In genomic region chr16:48537909-48538745, GRCh38 we compare ENCODE assay signal across 12 cellular contexts.
DNase-seq lines count a peak whose midpoint lies in the region; ATAC-seq, FAIRE-seq and TF ChIP-seq lines count a peak whose summit lies in the region.
"Had no signal": no experiment of that assay in that cellular context is flagged by ENCODE, and none has a peak within 500 bp of the region (broad histone marks: within the 10 kb centered on the region; RNA-seq: fewer than 3 reads in every experiment).

No MANE protein-coding gene starts in this region.

- TF ChIP-seq POLR2A in transverse colon (IDR thresholded peaks at IDR 0.05): no peak

- no peak overlapping the region for H3K4me3 Mint-ChIP-seq in natural killer cell treated with Interleukin-12 subunit alpha and Interleukin-12 subunit beta and Interleukin-15 and Interleukin-18, amount 100 ng/mL, for 72 hours
- H3K4me3 Mint-ChIP-seq: stimulated activated naive CD8-positive, alpha-beta T cell treated with anti-CD3 and anti-CD28 coated beads, Interleukin-15, Interleukin-2, amounts not matched to agents 100 ng/mL and 50 ng/mL, for 24 hours had no signal

- intact Hi-C loops in transverse colon (cut with DNase I; ENCODE audit: low total_unique reads): no loop called here

- H3K36me3 Mint-ChIP-seq in natural killer cell treated with Interleukin-12 subunit alpha and Interleukin-12 subunit beta and Interleukin-15 and Interleukin-18, amount 100 ng/mL, for 72 hours: no peaks in the 10 kb centered on the region

- no peak for TF ChIP-seq CTCF in fibroblast of the aortic adventitia (IDR thresholded peaks at IDR 0.05; ENCODE audit: insufficient read depth, low read length)
- TF ChIP-seq CTCF in transverse colon (IDR thresholded peaks at IDR 0.05): no peak
- TF ChIP-seq CTCF in GM20000 (IDR thresholded peaks at IDR 0.05; ENCODE audit: extremely low read depth, missing control alignments): no peak

- peaks cover 17 to 38% (median 27%) of the 10 kb centered on the region in 4 donors for H3K4me1 ChIP-seq in transverse colon

- peak overlapping the region; percentile 49 to 52 for H3K27ac Mint-ChIP-seq in natural killer cell treated with Interleukin-12 subunit alpha and Interleukin-12 subunit beta and Interleukin-15 and Interleukin-18, amount 100 ng/mL, for 72 hours
- H3K27ac Mint-ChIP-seq: stimulated activated naive CD8-positive, alpha-beta T cell treated with anti-CD3 and anti-CD28 coated beads, Interleukin-15, Interleukin-2, amounts not matched to agents 100 ng/mL and 50 ng/mL, for 24 hours had no signal

- no peak for ATAC-seq in natural killer cell treated with Interleukin-12 subunit alpha and Interleukin-12 subunit beta and Interleukin-15 and Interleukin-18, amount 100 ng/mL, for 72 hours

- DNase-seq in NCI-H2171 treated with DMSO at 0.1 percent for 48 hours (lab: John Stamatoyannopoulos, UW): peak; percentile 23
- DNase-seq in NCI-H2171 (lab: John Stamatoyannopoulos, UW): no peak
- DNase-seq in fibroblast of the aortic adventitia (ENCODE audit: low read depth): peak; percentile 31
- no peak for DNase-seq in natural killer cell treated with Interleukin-12 subunit alpha and Interleukin-12 subunit beta and Interleukin-15 and Interleukin-18, amount 100 ng/mL, for 72 hours (ENCODE audit: low spot score)
- peak; percentile 54 for DNase-seq in transverse colon
- DNase-seq in GM20000 (ENCODE audit: low spot score): no peak
- DNase-seq in cerebellar cortex (ENCODE audit: low spot score): no peak
- no peak for DNase-seq in GM19239 (ENCODE audit: insufficient read length, low spot score)
- DNase-seq: KG1, NCI-H510A, SW 1271 had no signal

- no peak for TF ChIP-seq EP300 in transverse colon (IDR thresholded peaks at IDR 0.05; ENCODE audit: low read depth)

- H3K4me3 ChIP-seq in fibroblast of the aortic adventitia (ENCODE audit: low read depth, low read length) (no peak overlapping the region), transverse colon (no peak overlapping the region)

- 65% methylated on average over 20 of the region's 21 CpGs; no CpG with 5 or more reads in 1 of the 2 donors for WGBS in transverse colon (ENCODE audit: low coverage in 1 of 2), 2 donors

- no peak for FAIRE-seq in GM19239 (lab: Jason Lieb, UNC)

- peaks cover 0 to 20% (median 3%) of the 10 kb centered on the region in 4 donors for H3K36me3 ChIP-seq in transverse colon

- H3K9me3 Mint-ChIP-seq in natural killer cell treated with Interleukin-12 subunit alpha and Interleukin-12 subunit beta and Interleukin-15 and Interleukin-18, amount 100 ng/mL, for 72 hours: no peaks in the 10 kb centered on the region
- H3K9me3 Mint-ChIP-seq: stimulated activated naive CD8-positive, alpha-beta T cell treated with anti-CD3 and anti-CD28 coated beads, Interleukin-15, Interleukin-2, amounts not matched to agents 100 ng/mL and 50 ng/mL, for 24 hours had no signal

- H3K4me1 Mint-ChIP-seq in natural killer cell treated with Interleukin-12 subunit alpha and Interleukin-12 subunit beta and Interleukin-15 and Interleukin-18, amount 100 ng/mL, for 72 hours (ENCODE audit: low read depth in 2 of 2): peaks cover 14 to 46% of the 10 kb centered on the region in 2 donors

- H3K27me3 Mint-ChIP-seq in natural killer cell treated with Interleukin-12 subunit alpha and Interleukin-12 subunit beta and Interleukin-15 and Interleukin-18, amount 100 ng/mL, for 72 hours: no peaks in the 10 kb centered on the region
- H3K27me3 Mint-ChIP-seq: stimulated activated naive CD8-positive, alpha-beta T cell treated with anti-CD3 and anti-CD28 coated beads, Interleukin-15, Interleukin-2, amounts not matched to agents 100 ng/mL and 50 ng/mL, for 24 hours had no signal

- H3K27me3 ChIP-seq in transverse colon: no peaks in the 10 kb centered on the region

- in situ Hi-C loops in transverse colon (cut with MboI; ENCODE audit: low pct_ligation_motif_present in 1 of 4, low pct_unique_long_range_greater_than_20kb in 1 of 4, low sequenced_read_pairs in 3 of 4): loop anchor here in 1 of 4 donors (25.0 kb wide), 1 partner anchor 176 kb away; no protein-coding TSS in a partner anchor

- no peaks in the 10 kb centered on the region for H3K9me3 ChIP-seq in transverse colon

- peak overlapping the region; percentile 58 to 76 (median 62) for H3K27ac ChIP-seq in transverse colon

Comparison
In these comparisons a context has a peak if more than half of its experiments do, and no peak if none do; other contexts are left out.
1. DNase-seq: peak in NCI-H2171 treated with DMSO at 0.1 percent for 48 hours (single experiment), fibroblast of the aortic adventitia (single experiment) and transverse colon (single experiment); none in NCI-H2171 (single experiment), natural killer cell treated with Interleukin-12 subunit alpha and Interleukin-12 subunit beta and Interleukin-15 and Interleukin-18, amount 100 ng/mL, for 72 hours (single experiment), GM20000 (single experiment), cerebellar cortex (single experiment) and GM19239 (single experiment).